ENCODE assay signal across 8 cellular contexts in the genomic region with DNA sequence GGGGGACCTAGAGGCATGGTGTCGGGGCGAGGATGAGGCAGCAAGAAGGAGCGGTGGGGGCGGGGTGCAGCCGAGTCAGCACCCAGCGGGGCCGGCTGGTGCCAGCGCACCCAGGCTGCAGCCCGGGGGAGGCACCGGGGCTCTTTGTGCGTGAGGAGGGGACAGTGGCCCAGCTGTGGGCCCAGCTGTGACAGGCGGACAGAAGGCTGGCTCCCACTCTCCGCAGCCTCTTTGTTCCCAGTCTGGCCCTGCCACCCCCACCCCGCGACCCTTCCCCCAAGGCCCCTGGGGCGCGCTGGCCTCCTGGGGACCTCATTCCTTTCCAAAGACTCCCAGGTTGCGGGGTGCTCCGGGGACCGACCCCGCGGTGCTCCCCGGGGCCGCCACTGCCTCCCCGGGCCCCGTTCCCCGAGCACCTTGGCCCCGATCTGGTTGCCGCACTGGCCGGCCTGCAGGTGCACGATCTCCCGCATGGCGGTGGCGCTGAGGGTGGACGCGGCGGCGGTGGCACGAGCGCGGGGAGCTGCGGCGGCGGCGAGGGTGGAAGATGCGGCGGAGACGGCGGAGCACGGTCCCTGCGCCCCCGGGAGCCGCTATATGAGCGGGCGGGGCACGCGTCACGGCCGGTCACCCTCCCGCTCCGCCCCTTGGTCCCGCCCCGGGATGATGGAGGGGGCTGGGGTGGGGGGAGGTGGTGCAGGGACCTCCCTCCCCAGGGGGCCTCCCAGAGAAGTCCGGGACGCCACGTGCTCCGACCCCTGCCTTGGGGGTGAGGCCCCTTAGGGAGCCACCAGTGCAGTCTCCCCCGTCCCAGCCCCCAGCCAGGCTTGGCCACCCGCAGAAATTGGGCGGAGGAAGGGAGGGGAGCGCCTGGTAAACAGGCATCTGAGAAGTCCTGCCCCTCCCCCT.
DNase-seq lines count a peak whose midpoint lies in the region.

A gene (minus strand): TSS at position 570 of the 909 bp plus-strand sequence. CDS start 97 bp downstream, at position 473.

- peak; percentile 46 for DNase-seq in stimulated activated CD4-positive, alpha-beta T cell treated with anti-CD3 and anti-CD28 coated beads, Interleukin-12 subunit alpha, Interleukin-12 subunit beta, amount 100 ng/mL, for 4 hours
- no peak for DNase-seq in stimulated activated CD4-positive, alpha-beta T cell treated with anti-CD3 and anti-CD28 coated beads, Interleukin-2, amount 100 ng/mL, for 48 hours
- peak; percentile 85 for DNase-seq in activated CD8-positive, alpha-beta memory T cell treated with anti-CD3 and anti-CD28 coated beads for 24 hours
- peak; percentile 92 for DNase-seq in globus pallidus (ENCODE audit: low spot score)
- DNase-seq in pons (ENCODE audit: low spot score) = peak; percentile 78
- no peak for DNase-seq in OCI-M2 (lab: John Stamatoyannopoulos, UW; ENCODE audit: unreplicated experiment)
- DNase-seq in SHP77 (lab: John Stamatoyannopoulos, UW) = no peak
- no peak for DNase-seq in MV-4-11 (lab: John Stamatoyannopoulos, UW)

Comparison
In these comparisons a context has a peak if more than half of its experiments do, and no peak if none do; other contexts are left out.
1. DNase-seq: peak in stimulated activated CD4-positive, alpha-beta T cell treated with anti-CD3 and anti-CD28 coated beads, Interleukin-12 subunit alpha, Interleukin-12 subunit beta, amount 100 ng/mL, for 4 hours (single experiment), activated CD8-positive, alpha-beta memory T cell treated with anti-CD3 and anti-CD28 coated beads for 24 hours (single experiment), globus pallidus (single experiment) and pons (single experiment); none in stimulated activated CD4-positive, alpha-beta T cell treated with anti-CD3 and anti-CD28 coated beads, Interleukin-2, amount 100 ng/mL, for 48 hours (0 of 2), OCI-M2 (single experiment), SHP77 (0 of 2) and MV-4-11 (single experiment).